9 cellular contexts compared by ENCODE assay signal in the genomic region with DNA sequence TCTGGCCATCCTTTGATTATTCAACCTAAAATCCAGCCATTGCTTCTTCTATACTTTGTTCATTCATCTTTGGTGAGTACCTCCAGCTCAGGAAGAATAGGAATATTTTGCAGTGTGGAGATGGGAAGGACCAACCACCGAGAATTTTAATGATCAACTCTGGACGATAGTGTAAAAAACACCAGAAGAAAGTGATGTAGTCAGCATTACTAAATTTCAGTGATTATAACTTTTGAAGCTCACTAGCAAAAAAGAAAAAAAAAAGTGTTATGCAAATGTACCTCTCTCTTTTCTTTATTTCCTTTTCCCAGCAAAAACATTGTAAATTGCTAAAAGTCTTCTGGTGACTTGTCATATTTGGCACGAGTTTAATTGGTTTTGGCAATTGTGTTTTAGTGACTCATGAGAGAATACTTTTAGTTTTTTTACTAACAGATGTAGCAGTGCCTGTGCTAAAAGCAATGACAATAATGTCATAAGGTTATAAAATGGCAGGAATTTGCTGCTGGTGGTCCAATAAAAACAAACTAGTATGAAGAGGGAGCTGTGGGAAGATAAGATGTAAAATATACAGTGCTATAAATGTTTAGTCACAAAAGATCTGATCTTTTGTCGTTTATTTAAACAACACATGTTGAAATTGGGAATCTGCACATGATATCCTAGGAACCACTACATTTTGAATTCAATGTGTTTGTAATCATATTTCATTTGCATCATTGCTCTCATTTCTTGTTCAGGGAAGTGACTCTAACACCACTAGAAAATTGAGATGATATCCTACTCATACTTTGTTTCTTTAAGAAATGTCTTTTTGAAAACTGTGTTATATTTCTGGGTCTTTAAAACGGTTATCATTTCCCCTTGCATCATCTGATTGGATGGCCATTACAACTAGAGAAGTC.
DNase-seq lines count a peak whose midpoint lies in the region; ATAC-seq and TF ChIP-seq lines count a peak whose summit lies in the region.
"Had no signal": no experiment of that assay in that cellular context is flagged by ENCODE, and none has a peak within 500 bp of the region (broad histone marks: within the 10 kb centered on the region; RNA-seq: fewer than 3 reads in every experiment).

No MANE protein-coding gene starts in this region.

- WGBS in sigmoid colon, 2 donors = 16 to 53% methylated on average over 5 of the region's 5 CpGs

- no peak for TF ChIP-seq EP300 in sigmoid colon (IDR thresholded peaks at IDR 0.05)

- TF ChIP-seq CTCF in fibroblast of lung (conservative IDR thresholded peaks at IDR 0.05 in 1 of 2, IDR thresholded peaks at IDR 0.05 in 1 of 2; ENCODE audit: low read depth in 1 of 2, low read length in 2 of 2) (no peak), sigmoid colon (IDR thresholded peaks at IDR 0.05) (no peak)

- DNase-seq in AG20443 (ENCODE audit: low spot score) = peak; percentile 69
- peak; percentile 37 for DNase-seq in RKO (ENCODE audit: low spot score)
- DNase-seq in fibroblast of lung (ENCODE audit: low read depth in 2 of 2) = peak; percentile 97 to 99
- peak; percentile 71 for DNase-seq in non-pigmented ciliary epithelial cell (ENCODE audit: low read depth)
- no peak for DNase-seq in sigmoid colon
- no peak for DNase-seq in activated T-helper 2 cell treated with anti-CD3 and anti-CD28 coated beads, Interferon-gamma antibody, Interleukin-2, Interleukin-4, amounts not matched to agents 10 μg/mL and 5 μg/mL and 100 μg/mL, durations not matched to agents 14 hours and 24 hours and 36 hours (ENCODE audit: low spot score)
- DNase-seq: activated B cell treated with CpG ODN at 0.5 μM for 24 hours had no signal

- TF ChIP-seq POLR2A in sigmoid colon (IDR thresholded peaks at IDR 0.05) = no peak

- H3K4me2 ChIP-seq in fibroblast of lung (ENCODE audit: extremely low read depth, insufficient read depth, low read length) = peak overlapping the region; percentile 27

- H3K4me3 Mint-ChIP-seq in activated T-helper 2 cell treated with anti-CD3 and anti-CD28 coated beads, Interferon-gamma antibody, Interleukin-2, Interleukin-4, amounts not matched to agents 10 μg/mL and 5 μg/mL and 100 μg/mL, durations not matched to agents 14 hours and 24 hours and 36 hours (ENCODE audit: low read depth) = no peak overlapping the region
- H3K4me3 Mint-ChIP-seq: activated B cell treated with CpG ODN at 0.5 μM for 24 hours had no signal

- no peaks in the 10 kb centered on the region for H3K79me2 ChIP-seq in fibroblast of lung (ENCODE audit: control insufficient read depth, insufficient read depth, low read length)

- H3K9ac ChIP-seq in fibroblast of lung (ENCODE audit: insufficient read depth, low read length) = no peak overlapping the region

- H3K4me1 ChIP-seq in fibroblast of lung (ENCODE audit: control insufficient read depth, extremely low read depth, insufficient read depth, low read length) (peaks cover 6% of the 10 kb centered on the region), sigmoid colon (peaks cover 0 to 18% (median 11%) of the 10 kb centered on the region in 4 donors)

- H3K27ac ChIP-seq in fibroblast of lung (ENCODE audit: insufficient read depth, low read length) (peak overlapping the region; percentile 40), sigmoid colon (peak overlapping the region in 2 of 4 donors; percentile 2 to 41)

- H4K20me1 ChIP-seq in fibroblast of lung (ENCODE audit: control insufficient read depth, extremely low read depth, insufficient read depth, low read length) = no peaks in the 10 kb centered on the region

- no peaks in the 10 kb centered on the region for H3K4me1 Mint-ChIP-seq in activated T-helper 2 cell treated with anti-CD3 and anti-CD28 coated beads, Interferon-gamma antibody, Interleukin-2, Interleukin-4, amounts not matched to agents 10 μg/mL and 5 μg/mL and 100 μg/mL, durations not matched to agents 14 hours and 24 hours and 36 hours (ENCODE audit: low read depth)
- H3K4me1 Mint-ChIP-seq: activated B cell treated with CpG ODN at 0.5 μM for 24 hours had no signal

- H3K4me3 ChIP-seq in fibroblast of lung (replicated peaks in 1 of 4; ENCODE audit: control extremely low read depth in 1 of 4, insufficient read depth in 1 of 4, low read depth in 3 of 4, low read length in 4 of 4) (no peak overlapping the region), sigmoid colon (no peak overlapping the region)

- ATAC-seq in GM18517 (IDR thresholded peaks at IDR 0.05; ENCODE audit: unreplicated experiment) (no peak), GM18867 (IDR thresholded peaks at IDR 0.05; ENCODE audit: unreplicated experiment) (no peak)

- no peaks in the 10 kb centered on the region for H3K36me3 Mint-ChIP-seq in activated T-helper 2 cell treated with anti-CD3 and anti-CD28 coated beads, Interferon-gamma antibody, Interleukin-2, Interleukin-4, amounts not matched to agents 10 μg/mL and 5 μg/mL and 100 μg/mL, durations not matched to agents 14 hours and 24 hours and 36 hours (ENCODE audit: low read depth)

- peaks cover 41% of the 10 kb centered on the region for H3K27me3 Mint-ChIP-seq in activated T-helper 2 cell treated with anti-CD3 and anti-CD28 coated beads, Interferon-gamma antibody, Interleukin-2, Interleukin-4, amounts not matched to agents 10 μg/mL and 5 μg/mL and 100 μg/mL, durations not matched to agents 14 hours and 24 hours and 36 hours (ENCODE audit: low read depth)

- H3K9me3 Mint-ChIP-seq in activated T-helper 2 cell treated with anti-CD3 and anti-CD28 coated beads, Interferon-gamma antibody, Interleukin-2, Interleukin-4, amounts not matched to agents 10 μg/mL and 5 μg/mL and 100 μg/mL, durations not matched to agents 14 hours and 24 hours and 36 hours = no peaks in the 10 kb centered on the region
- H3K9me3 Mint-ChIP-seq: activated B cell treated with CpG ODN at 0.5 μM for 24 hours had no signal

- no peaks in the 10 kb centered on the region for H3K36me3 ChIP-seq in fibroblast of lung (ENCODE audit: control insufficient read depth, insufficient read depth, low read length)
- H3K36me3 ChIP-seq in sigmoid colon = no peaks in the 10 kb centered on the region

- intact Hi-C loops in sigmoid colon (cut with DNase I) = loop anchor here (2.0 kb wide), 1 partner anchor 15 kb away; no protein-coding TSS in a partner anchor
- intact Hi-C loops in activated T-helper 2 cell treated with anti-CD3 and anti-CD28 coated beads, Interferon-gamma antibody, Interleukin-2, Interleukin-4, amounts not matched to agents 10 μg/mL and 5 μg/mL and 100 μg/mL, durations not matched to agents 14 hours and 24 hours and 36 hours (cut with micrococcal nuclease) = no loop called here

- H3K9me3 ChIP-seq in fibroblast of lung (ENCODE audit: control insufficient read depth, insufficient read depth, low read depth, low read length) (no peaks in the 10 kb centered on the region), sigmoid colon (no peaks in the 10 kb centered on the region)

- H2AFZ ChIP-seq in fibroblast of lung (ENCODE audit: low read length) = no peak overlapping the region

- no peaks in the 10 kb centered on the region for H3K27me3 ChIP-seq in fibroblast of lung (ENCODE audit: control insufficient read depth, insufficient read depth, low read length)
- no peaks in the 10 kb centered on the region for H3K27me3 ChIP-seq in sigmoid colon

- H3K27ac Mint-ChIP-seq in activated T-helper 2 cell treated with anti-CD3 and anti-CD28 coated beads, Interferon-gamma antibody, Interleukin-2, Interleukin-4, amounts not matched to agents 10 μg/mL and 5 μg/mL and 100 μg/mL, durations not matched to agents 14 hours and 24 hours and 36 hours = no peak overlapping the region
- H3K27ac Mint-ChIP-seq: activated B cell treated with CpG ODN at 0.5 μM for 24 hours had no signal

Comparison
In these comparisons a context has a peak if more than half of its experiments do, and no peak if none do; other contexts are left out.
1. DNase-seq: peak in AG20443 (single experiment), RKO (single experiment), fibroblast of lung (2 of 2) and non-pigmented ciliary epithelial cell (single experiment); none in sigmoid colon (single experiment) and activated T-helper 2 cell treated with anti-CD3 and anti-CD28 coated beads, Interferon-gamma antibody, Interleukin-2, Interleukin-4, amounts not matched to agents 10 μg/mL and 5 μg/mL and 100 μg/mL, durations not matched to agents 14 hours and 24 hours and 36 hours (single experiment).